Comparison of ENCODE assay signal across 1 cellular context in genomic region chr7:2558620-2559282, GRCh38.
TF ChIP-seq lines count a peak whose summit lies in the region.

A gene with protein sequence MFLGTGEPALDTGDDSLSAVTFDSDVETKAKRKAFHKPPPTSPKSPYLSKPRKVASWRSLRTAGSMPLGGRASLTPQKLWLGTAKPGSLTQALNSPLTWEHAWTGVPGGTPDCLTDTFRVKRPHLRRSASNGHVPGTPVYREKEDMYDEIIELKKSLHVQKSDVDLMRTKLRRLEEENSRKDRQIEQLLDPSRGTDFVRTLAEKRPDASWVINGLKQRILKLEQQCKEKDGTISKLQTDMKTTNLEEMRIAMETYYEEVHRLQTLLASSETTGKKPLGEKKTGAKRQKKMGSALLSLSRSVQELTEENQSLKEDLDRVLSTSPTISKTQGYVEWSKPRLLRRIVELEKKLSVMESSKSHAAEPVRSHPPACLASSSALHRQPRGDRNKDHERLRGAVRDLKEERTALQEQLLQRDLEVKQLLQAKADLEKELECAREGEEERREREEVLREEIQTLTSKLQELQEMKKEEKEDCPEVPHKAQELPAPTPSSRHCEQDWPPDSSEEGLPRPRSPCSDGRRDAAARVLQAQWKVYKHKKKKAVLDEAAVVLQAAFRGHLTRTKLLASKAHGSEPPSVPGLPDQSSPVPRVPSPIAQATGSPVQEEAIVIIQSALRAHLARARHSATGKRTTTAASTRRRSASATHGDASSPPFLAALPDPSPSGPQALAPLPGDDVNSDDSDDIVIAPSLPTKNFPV (plus strand): TSS chr7:2558979. CDS start chr7:2559182, 203 bp downstream.

TF ChIP-seq in GM12878, 131 proteins besides CTCF, POLR2A, EP300 and RAD21 (continued from another document and continues in another):
- TF ChIP-seq, protein P1, sequence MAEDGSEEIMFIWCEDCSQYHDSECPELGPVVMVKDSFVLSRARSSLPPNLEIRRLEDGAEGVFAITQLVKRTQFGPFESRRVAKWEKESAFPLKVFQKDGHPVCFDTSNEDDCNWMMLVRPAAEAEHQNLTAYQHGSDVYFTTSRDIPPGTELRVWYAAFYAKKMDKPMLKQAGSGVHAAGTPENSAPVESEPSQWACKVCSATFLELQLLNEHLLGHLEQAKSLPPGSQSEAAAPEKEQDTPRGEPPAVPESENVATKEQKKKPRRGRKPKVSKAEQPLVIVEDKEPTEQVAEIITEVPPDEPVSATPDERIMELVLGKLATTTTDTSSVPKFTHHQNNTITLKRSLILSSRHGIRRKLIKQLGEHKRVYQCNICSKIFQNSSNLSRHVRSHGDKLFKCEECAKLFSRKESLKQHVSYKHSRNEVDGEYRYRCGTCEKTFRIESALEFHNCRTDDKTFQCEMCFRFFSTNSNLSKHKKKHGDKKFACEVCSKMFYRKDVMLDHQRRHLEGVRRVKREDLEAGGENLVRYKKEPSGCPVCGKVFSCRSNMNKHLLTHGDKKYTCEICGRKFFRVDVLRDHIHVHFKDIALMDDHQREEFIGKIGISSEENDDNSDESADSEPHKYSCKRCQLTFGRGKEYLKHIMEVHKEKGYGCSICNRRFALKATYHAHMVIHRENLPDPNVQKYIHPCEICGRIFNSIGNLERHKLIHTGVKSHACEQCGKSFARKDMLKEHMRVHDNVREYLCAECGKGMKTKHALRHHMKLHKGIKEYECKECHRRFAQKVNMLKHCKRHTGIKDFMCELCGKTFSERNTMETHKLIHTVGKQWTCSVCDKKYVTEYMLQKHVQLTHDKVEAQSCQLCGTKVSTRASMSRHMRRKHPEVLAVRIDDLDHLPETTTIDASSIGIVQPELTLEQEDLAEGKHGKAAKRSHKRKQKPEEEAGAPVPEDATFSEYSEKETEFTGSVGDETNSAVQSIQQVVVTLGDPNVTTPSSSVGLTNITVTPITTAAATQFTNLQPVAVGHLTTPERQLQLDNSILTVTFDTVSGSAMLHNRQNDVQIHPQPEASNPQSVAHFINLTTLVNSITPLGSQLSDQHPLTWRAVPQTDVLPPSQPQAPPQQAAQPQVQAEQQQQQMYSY (CRISPR knock-in tag; IDR thresholded peaks at IDR 0.05) = no peak
- TF ChIP-seq, protein P2, sequence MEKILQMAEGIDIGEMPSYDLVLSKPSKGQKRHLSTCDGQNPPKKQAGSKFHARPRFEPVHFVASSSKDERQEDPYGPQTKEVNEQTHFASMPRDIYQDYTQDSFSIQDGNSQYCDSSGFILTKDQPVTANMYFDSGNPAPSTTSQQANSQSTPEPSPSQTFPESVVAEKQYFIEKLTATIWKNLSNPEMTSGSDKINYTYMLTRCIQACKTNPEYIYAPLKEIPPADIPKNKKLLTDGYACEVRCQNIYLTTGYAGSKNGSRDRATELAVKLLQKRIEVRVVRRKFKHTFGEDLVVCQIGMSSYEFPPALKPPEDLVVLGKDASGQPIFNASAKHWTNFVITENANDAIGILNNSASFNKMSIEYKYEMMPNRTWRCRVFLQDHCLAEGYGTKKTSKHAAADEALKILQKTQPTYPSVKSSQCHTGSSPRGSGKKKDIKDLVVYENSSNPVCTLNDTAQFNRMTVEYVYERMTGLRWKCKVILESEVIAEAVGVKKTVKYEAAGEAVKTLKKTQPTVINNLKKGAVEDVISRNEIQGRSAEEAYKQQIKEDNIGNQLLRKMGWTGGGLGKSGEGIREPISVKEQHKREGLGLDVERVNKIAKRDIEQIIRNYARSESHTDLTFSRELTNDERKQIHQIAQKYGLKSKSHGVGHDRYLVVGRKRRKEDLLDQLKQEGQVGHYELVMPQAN (conservative IDR thresholded peaks at IDR 0.05) = peak; percentile 99
- peak; percentile 93; the same call in 1 of the 2 replicates for TF ChIP-seq GATAD2B (conservative IDR thresholded peaks at IDR 0.05; ENCODE audit: low read depth)
- no peak for TF ChIP-seq FOS (IDR thresholded peaks at IDR 0.05; ENCODE audit: borderline replicate concordance, extremely low read depth, insufficient read length)
- TF ChIP-seq NBN (IDR thresholded peaks at IDR 0.05) = peak; percentile 61; the same call in 1 of the 2 replicates
- peak; percentile 40; the same call in 1 of the 2 replicates for TF ChIP-seq ELK1 (IDR thresholded peaks at IDR 0.05; ENCODE audit: low read depth, low read length)
- TF ChIP-seq NRF1 (conservative IDR thresholded peaks at IDR 0.05; ENCODE audit: low read depth, low read length) = peak; percentile 59
- TF ChIP-seq SREBF1 (IDR thresholded peaks at IDR 0.05; ENCODE audit: low read length) = no peak
- peak in 1 of 2 experiments; percentile 68; a peak in 2 of 3 replicates for TF ChIP-seq EGR1 (IDR thresholded peaks at IDR 0.05; ENCODE audit: borderline replicate concordance in 1 of 2, low read depth in 2 of 2, low read length in 2 of 2)
- TF ChIP-seq SUZ12 (IDR thresholded peaks at IDR 0.05; ENCODE audit: unreplicated experiment) = no peak
- TF ChIP-seq, protein P3, sequence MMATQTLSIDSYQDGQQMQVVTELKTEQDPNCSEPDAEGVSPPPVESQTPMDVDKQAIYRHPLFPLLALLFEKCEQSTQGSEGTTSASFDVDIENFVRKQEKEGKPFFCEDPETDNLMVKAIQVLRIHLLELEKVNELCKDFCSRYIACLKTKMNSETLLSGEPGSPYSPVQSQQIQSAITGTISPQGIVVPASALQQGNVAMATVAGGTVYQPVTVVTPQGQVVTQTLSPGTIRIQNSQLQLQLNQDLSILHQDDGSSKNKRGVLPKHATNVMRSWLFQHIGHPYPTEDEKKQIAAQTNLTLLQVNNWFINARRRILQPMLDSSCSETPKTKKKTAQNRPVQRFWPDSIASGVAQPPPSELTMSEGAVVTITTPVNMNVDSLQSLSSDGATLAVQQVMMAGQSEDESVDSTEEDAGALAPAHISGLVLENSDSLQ (IDR thresholded peaks at IDR 0.05) = no peak
- no peak for TF ChIP-seq ATF7 (IDR thresholded peaks at IDR 0.05; ENCODE audit: low read depth)
- TF ChIP-seq FOXM1 (IDR thresholded peaks at IDR 0.05; ENCODE audit: low read depth, low read length) = no peak
- TF ChIP-seq MAX (IDR thresholded peaks at IDR 0.05; ENCODE audit: low read depth, low read length) = 0 out of 2 replicates have a peak, but pooled peaks have one; percentile 16
- TF ChIP-seq SUPT20H (IDR thresholded peaks at IDR 0.05; ENCODE audit: borderline replicate concordance, control insufficient read depth, low read depth, low read length) = no peak
- peak; percentile 67; the same call in 1 of the 2 replicates for TF ChIP-seq ZNF384 (IDR thresholded peaks at IDR 0.05; ENCODE audit: borderline replicate concordance, low read depth, low read length)
- TF ChIP-seq RCOR1 (conservative IDR thresholded peaks at IDR 0.05; ENCODE audit: low read depth, low read length) = peak; percentile 91; the same call in 1 of the 2 replicates
- TF ChIP-seq NR2C1 (IDR thresholded peaks at IDR 0.05) = peak; percentile 89
- TF ChIP-seq RELA (IDR thresholded peaks at IDR 0.05; ENCODE audit: borderline replicate concordance, partially characterized antibody) = peak; percentile 66
- TF ChIP-seq LARP7 (IDR thresholded peaks at IDR 0.05) = peak; percentile 97
- TF ChIP-seq STAT1 (conservative IDR thresholded peaks at IDR 0.05) = peak; percentile 90; the same call in 1 of the 2 replicates
- TF ChIP-seq ZBTB11 (CRISPR knock-in tag; IDR thresholded peaks at IDR 0.05) = no peak
- TF ChIP-seq ZNF207 (IDR thresholded peaks at IDR 0.05; ENCODE audit: borderline replicate concordance) = 0 out of 2 replicates have a peak, but pooled peaks have one; percentile 72
- peak; percentile 36; the same call in 1 of the 2 replicates for TF ChIP-seq RUNX3 (IDR thresholded peaks at IDR 0.05; ENCODE audit: low read length)
- no peak for TF ChIP-seq USF2 (IDR thresholded peaks at IDR 0.05; ENCODE audit: borderline replicate concordance, low read depth, low read length)
- TF ChIP-seq RAD51 (IDR thresholded peaks at IDR 0.05) = no peak
- peak in 1 of 2 experiments; percentile 54; a peak in 1 of 4 replicates for TF ChIP-seq SRF (IDR thresholded peaks at IDR 0.05; ENCODE audit: low read depth in 2 of 2, low read length in 2 of 2)
- no peak for TF ChIP-seq EZH2 (IDR thresholded peaks at IDR 0.05; ENCODE audit: borderline replicate concordance, control insufficient read depth, low read depth, low read length)
- TF ChIP-seq JUND (IDR thresholded peaks at IDR 0.05; ENCODE audit: low read depth, low read length) = peak; percentile 62
- peak; percentile 91; the same call in 1 of the 2 replicates for TF ChIP-seq DPF2 (IDR thresholded peaks at IDR 0.05)
- TF ChIP-seq GABPA (IDR thresholded peaks at IDR 0.05; ENCODE audit: low read depth) = no peak
- 0 out of 2 replicates have a peak, but pooled peaks have one; percentile 62 for TF ChIP-seq RBBP5 (conservative IDR thresholded peaks at IDR 0.05)
- peak; percentile 53 for TF ChIP-seq BACH1 (IDR thresholded peaks at IDR 0.05; ENCODE audit: borderline replicate concordance)
- TF ChIP-seq ZNF24 (IDR thresholded peaks at IDR 0.05) = peak; percentile 75
- TF ChIP-seq, protein P4, sequence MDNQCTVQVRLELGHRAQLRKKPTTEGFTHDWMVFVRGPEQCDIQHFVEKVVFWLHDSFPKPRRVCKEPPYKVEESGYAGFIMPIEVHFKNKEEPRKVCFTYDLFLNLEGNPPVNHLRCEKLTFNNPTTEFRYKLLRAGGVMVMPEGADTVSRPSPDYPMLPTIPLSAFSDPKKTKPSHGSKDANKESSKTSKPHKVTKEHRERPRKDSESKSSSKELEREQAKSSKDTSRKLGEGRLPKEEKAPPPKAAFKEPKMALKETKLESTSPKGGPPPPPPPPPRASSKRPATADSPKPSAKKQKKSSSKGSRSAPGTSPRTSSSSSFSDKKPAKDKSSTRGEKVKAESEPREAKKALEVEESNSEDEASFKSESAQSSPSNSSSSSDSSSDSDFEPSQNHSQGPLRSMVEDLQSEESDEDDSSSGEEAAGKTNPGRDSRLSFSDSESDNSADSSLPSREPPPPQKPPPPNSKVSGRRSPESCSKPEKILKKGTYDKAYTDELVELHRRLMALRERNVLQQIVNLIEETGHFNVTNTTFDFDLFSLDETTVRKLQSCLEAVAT (IDR thresholded peaks at IDR 0.05) = peak; percentile 55
- TF ChIP-seq, protein P5, sequence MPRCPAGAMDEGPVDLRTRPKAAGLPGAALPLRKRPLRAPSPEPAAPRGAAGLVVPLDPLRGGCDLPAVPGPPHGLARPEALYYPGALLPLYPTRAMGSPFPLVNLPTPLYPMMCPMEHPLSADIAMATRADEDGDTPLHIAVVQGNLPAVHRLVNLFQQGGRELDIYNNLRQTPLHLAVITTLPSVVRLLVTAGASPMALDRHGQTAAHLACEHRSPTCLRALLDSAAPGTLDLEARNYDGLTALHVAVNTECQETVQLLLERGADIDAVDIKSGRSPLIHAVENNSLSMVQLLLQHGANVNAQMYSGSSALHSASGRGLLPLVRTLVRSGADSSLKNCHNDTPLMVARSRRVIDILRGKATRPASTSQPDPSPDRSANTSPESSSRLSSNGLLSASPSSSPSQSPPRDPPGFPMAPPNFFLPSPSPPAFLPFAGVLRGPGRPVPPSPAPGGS (IDR thresholded peaks at IDR 0.05; ENCODE audit: borderline replicate concordance, insufficient read depth, low read depth, low read length, poor library complexity, severe bottlenecking) = no peak
